Comparison of ENCODE assay signal across 8 cellular contexts in the genomic region with DNA sequence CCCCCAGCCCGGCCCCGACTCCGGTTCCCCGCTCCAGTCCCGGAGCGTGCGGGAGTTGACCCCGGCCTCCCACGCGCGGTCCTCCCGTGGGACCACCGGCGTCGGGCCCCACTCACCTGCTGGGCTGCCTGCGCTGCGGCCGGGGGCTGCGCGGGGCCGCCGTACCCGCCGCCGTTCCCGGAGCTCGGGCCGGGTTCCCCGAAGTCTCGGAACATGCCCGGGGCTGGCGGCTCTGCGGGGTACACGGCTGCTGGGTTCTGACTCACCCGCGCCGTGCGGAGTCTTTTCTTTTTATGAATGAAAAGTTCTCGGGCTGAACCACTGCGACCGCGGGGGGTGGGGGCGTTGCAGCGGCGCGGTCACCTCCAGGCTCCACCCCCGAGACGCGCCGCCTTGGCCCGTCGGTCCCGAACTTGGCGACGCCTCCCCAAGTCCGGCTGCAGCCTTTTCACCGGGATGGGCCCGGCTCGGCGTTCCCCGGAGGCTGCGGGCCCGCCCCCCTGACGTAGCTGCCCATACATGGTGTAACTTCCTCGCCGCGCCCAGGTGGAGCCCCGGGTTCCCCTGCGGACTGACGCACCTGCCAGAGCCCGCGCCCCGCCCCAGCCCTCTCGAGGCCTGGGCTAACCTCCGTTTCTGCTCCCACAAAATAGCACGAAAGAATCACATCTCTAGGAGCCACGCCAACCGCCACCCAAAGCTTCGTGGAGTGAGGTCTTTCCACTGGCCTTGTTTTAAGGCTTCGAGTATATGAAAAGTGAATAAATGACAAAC. TPM values are rescaled to one million over a fixed set of nuclear protein-coding genes. Genes with fewer than 3 reads are reported as not detected.
DNase-seq lines count a peak whose midpoint lies in the region; ATAC-seq and TF ChIP-seq lines count a peak whose summit lies in the region.

A gene (minus strand): TSS at position 264 of the 774 bp plus-strand sequence. CDS start 49 bp downstream, at position 215.

- no peaks in the 10 kb centered on the region for H3K9me3 ChIP-seq in Karpas-422 (ENCODE audit: low read length)
- no peaks in the 10 kb centered on the region for H3K9me3 ChIP-seq in T-helper 17 cell (ENCODE audit: control insufficient read depth, low read length, poor library complexity, severe bottlenecking)
- H3K9me3 ChIP-seq in right atrium auricular region = no peaks in the 10 kb centered on the region
- H3K9me3 ChIP-seq in vagina = no peaks in the 10 kb centered on the region

- H3K27ac Mint-ChIP-seq in T-helper 17 cell = peak within 1 kb of the TSS; percentile 90

- H3K4me1 ChIP-seq in Karpas-422 (ENCODE audit: low read length) = peaks cover 11% of the 10 kb centered on the region
- H3K4me1 ChIP-seq in right atrium auricular region = peaks cover 0 to 14% of the 10 kb centered on the region in 2 donors
- H3K4me1 ChIP-seq in vagina = peaks cover 17% of the 10 kb centered on the region

- peaks cover 3% of the 10 kb centered on the region for H3K4me1 Mint-ChIP-seq in T-helper 17 cell

- H4K20me1 ChIP-seq in Karpas-422 (ENCODE audit: insufficient read depth, low read depth, low read length) = no peaks in the 10 kb centered on the region

- TF ChIP-seq CTCF in right atrium auricular region (IDR thresholded peaks at IDR 0.05) (no peak), vagina (IDR thresholded peaks at IDR 0.05) (peak in 1 of 3 experiments; percentile 5)

- H3K27me3 Mint-ChIP-seq in T-helper 17 cell = peaks cover 4% of the 10 kb centered on the region

- 0 out of 2 replicates have a peak within 1 kb of the TSS, but pooled peaks have one; percentile 27 for H3K9ac ChIP-seq in Karpas-422 (ENCODE audit: low read length)

- peak within 1 kb of the TSS; percentile 69 for H3K4me2 ChIP-seq in Karpas-422 (ENCODE audit: low read depth, low read length, poor library complexity, severe bottlenecking)

- H3K4me3 ChIP-seq in Karpas-422 (ENCODE audit: low read length) (peak within 1 kb of the TSS; percentile 55; the same call in 1 of the 2 replicates), right atrium auricular region (peak within 1 kb of the TSS; percentile 53 to 59), vagina (peak within 1 kb of the TSS; percentile 55 to 56)

- H3K27me3 ChIP-seq in Karpas-422 (ENCODE audit: low read length) (no peaks in the 10 kb centered on the region), right atrium auricular region (no peaks in the 10 kb centered on the region), vagina (no peaks in the 10 kb centered on the region)

- H3K4me3 Mint-ChIP-seq in T-helper 17 cell = peak within 1 kb of the TSS; percentile 81

- DNase-seq in ELF-1 (ENCODE audit: low read depth, low spot score) = peak; percentile 90
- DNase-seq in Karpas-422 = peak; percentile 87
- DNase-seq in T-helper 17 cell = peak; percentile 92 to 96 (median 95)
- peak; percentile 91 for DNase-seq in amniotic stem cell (lab: John Stamatoyannopoulos, UW)
- peak; percentile 94 for DNase-seq in right atrium auricular region (ENCODE audit: low spot score)
- DNase-seq in putamen (ENCODE audit: low spot score) = peak; percentile 32
- no peak for DNase-seq in vagina (ENCODE audit: extremely low spot score in 2 of 2)

- intact Hi-C loops in vagina (cut with DNase I) = no loop called here

- ATAC-seq in GM21737 (IDR thresholded peaks at IDR 0.05; ENCODE audit: unreplicated experiment) (peak; percentile 69), T-helper 17 cell (peak; percentile 97)

- H3K79me2 ChIP-seq in Karpas-422 (ENCODE audit: low read length) = no peaks in the 10 kb centered on the region

- peak in 1 of 2 donors; percentile 60 for TF ChIP-seq POLR2A in vagina (IDR thresholded peaks at IDR 0.05)

- H3K27ac ChIP-seq in Karpas-422 (ENCODE audit: low read length) (no peak within 1 kb of the TSS), right atrium auricular region (peak within 1 kb of the TSS; percentile 62 to 72), vagina (peak within 1 kb of the TSS; percentile 69)

- no peaks in the 10 kb centered on the region for H3K36me3 Mint-ChIP-seq in T-helper 17 cell (ENCODE audit: low read depth)

- H3K36me3 ChIP-seq in Karpas-422 (ENCODE audit: insufficient read depth, low read length) (no peaks in the 10 kb centered on the region), right atrium auricular region (no peaks in the 10 kb centered on the region), vagina (no peaks in the 10 kb centered on the region)

- no peaks in the 10 kb centered on the region for H3K9me2 ChIP-seq in Karpas-422 (replicated peaks; ENCODE audit: insufficient read depth, low read length)

- no peak within 1 kb of the TSS for H2AFZ ChIP-seq in Karpas-422 (ENCODE audit: low read length)

RNA-seq across cellular contexts. Expression of the gene that starts here (rescaled TPM):
- not detected in 2 replicates for total RNA-seq in Karpas-422 (2014; rRNA removed; shearing (Covaris generic); ENCODE audit: low replicate concordance)
- total RNA-seq in T-helper 17 cell = 1 to 10 TPM; 3.7 to 8.5 TPM
- total RNA-seq in right atrium auricular region = 1 to 10 TPM; 4.9 to 6.8 TPM
- 20.9 TPM for total RNA-seq in vagina

Comparison
In these comparisons a context has a peak if more than half of its experiments do, and no peak if none do; other contexts are left out.
1. Peak in DNase-seq, H3K4me3 ChIP-seq, H3K9ac ChIP-seq and H3K4me2 ChIP-seq in Karpas-422; RNA of the gene not detected or under 1 TPM.
2. DNase-seq: peak in ELF-1 (single experiment), T-helper 17 cell (3 of 3), amniotic stem cell (single experiment), right atrium auricular region (single experiment) and putamen (single experiment); none in vagina (0 of 2).
3. Peak in every context shown above with its lines, with median percentiles within 50 percentile points of each other: H3K4me3 ChIP-seq.